ENCODE assay signal across 23 cellular contexts in genomic region chr15:28953573-28954195, GRCh38.
A peak's percentile ranks its signal among the peaks of the same experiment; 100 is the strongest.
DNase-seq lines count a peak whose midpoint lies in the region; ATAC-seq lines count a peak whose summit lies in the region.
"Had no signal": no experiment of that assay in that cellular context is flagged by ENCODE, and none has a peak within 500 bp of the region (broad histone marks: within the 10 kb centered on the region; RNA-seq: fewer than 3 reads in every experiment).

No MANE protein-coding gene starts in this region.

- peak; percentile 55 for DNase-seq in activated CD8-positive, alpha-beta memory T cell treated with anti-CD3 and anti-CD28 coated beads for 24 hours
- no peak for DNase-seq in activated CD8-positive, alpha-beta memory T cell treated with anti-CD3 and anti-CD28 coated beads, Interleukin-2, amount 50 U/mL, for 4 hours
- DNase-seq in T-helper 17 cell (no peak), islet precursor cell (peak; percentile 24), posterior vena cava (ENCODE audit: low spot score) (peak; percentile 40), SJCRH30 (no peak), globus pallidus (ENCODE audit: low spot score) (no peak)
- DNase-seq: 8988T; activated CD4-positive, alpha-beta T cell treated with anti-CD3 and anti-CD28 coated beads, Interleukin-2, amount 10 ng/mL, durations not matched to agents 24 days and 14 days; activated effector memory CD4-positive, alpha-beta T cell treated with anti-CD3 and anti-CD28 coated beads, Interleukin-2, amount 50 U/mL, for 16 hours; amniotic stem cell; caudate nucleus; foreskin keratinocyte; hippocampal formation; lower lobe of right lung; NCI-H1105 treated with DMSO at 0.1 percent for 48 hours; NCI-H2029 treated with DMSO at 0.1 percent for 48 hours; OCI-M1; SHP77; stimulated activated CD4-positive, alpha-beta T cell treated with anti-CD3 and anti-CD28 coated beads, Interleukin-12 subunit alpha, Interleukin-12 subunit beta, amount 100 ng/mL, for 4 hours; trophoblast cell had no signal

- H3K4me1 Mint-ChIP-seq in T-helper 17 cell: peaks cover 49% of the 10 kb centered on the region

- no peaks in the 10 kb centered on the region for H3K36me3 ChIP-seq in SJCRH30
- H3K36me3 ChIP-seq: lower lobe of right lung had no signal

- H3K36me3 Mint-ChIP-seq in T-helper 17 cell (ENCODE audit: low read depth): no peaks in the 10 kb centered on the region

- H3K4me1 ChIP-seq in SJCRH30: peaks cover 34% of the 10 kb centered on the region
- H3K4me1 ChIP-seq: foreskin keratinocyte, lower lobe of right lung had no signal

- ATAC-seq in T-helper 17 cell (no peak), GM21576 (IDR thresholded peaks at IDR 0.05; ENCODE audit: unreplicated experiment) (no peak)
- ATAC-seq: foreskin keratinocyte had no signal

- H3K27ac ChIP-seq in SJCRH30: no peak overlapping the region
- H3K27ac ChIP-seq: foreskin keratinocyte, lower lobe of right lung had no signal

- H3K9me3 ChIP-seq in T-helper 17 cell (ENCODE audit: control insufficient read depth, low read length, poor library complexity, severe bottlenecking) (no peaks in the 10 kb centered on the region), SJCRH30 (replicated peaks) (no peaks in the 10 kb centered on the region)
- H3K9me3 ChIP-seq: lower lobe of right lung had no signal

- no peak overlapping the region for H3K4me3 ChIP-seq in SJCRH30
- H3K4me3 ChIP-seq: lower lobe of right lung had no signal

- H3K27me3 ChIP-seq in SJCRH30: no peaks in the 10 kb centered on the region
- H3K27me3 ChIP-seq: foreskin keratinocyte had no signal

- H3K4me3 Mint-ChIP-seq in T-helper 17 cell: peak overlapping the region; percentile 25
- H3K4me3 Mint-ChIP-seq: activated CD4-positive, alpha-beta T cell treated with anti-CD3 and anti-CD28 coated beads, Interleukin-2, amount 10 ng/mL, durations not matched to agents 24 days and 14 days had no signal

- intact Hi-C loops in posterior vena cava (cut with DNase I): no loop called here

- no peaks in the 10 kb centered on the region for H3K27me3 Mint-ChIP-seq in T-helper 17 cell
- H3K27me3 Mint-ChIP-seq: stimulated activated naive CD8-positive, alpha-beta T cell treated with anti-CD3 and anti-CD28 coated beads, Interleukin-15, Interleukin-2, amounts not matched to agents 100 ng/mL and 50 ng/mL, for 24 hours had no signal

- peak overlapping the region; percentile 59 for H3K27ac Mint-ChIP-seq in T-helper 17 cell
- H3K27ac Mint-ChIP-seq: activated CD4-positive, alpha-beta T cell treated with anti-CD3 and anti-CD28 coated beads, Interleukin-2, amount 10 ng/mL, durations not matched to agents 24 days and 14 days; stimulated activated naive CD8-positive, alpha-beta T cell treated with anti-CD3 and anti-CD28 coated beads, Interleukin-15, Interleukin-2, amounts not matched to agents 100 ng/mL and 50 ng/mL, for 24 hours had no signal

Comparison
In these comparisons a context has a peak if more than half of its experiments do, and no peak if none do; other contexts are left out.
1. DNase-seq: peak in activated CD8-positive, alpha-beta memory T cell treated with anti-CD3 and anti-CD28 coated beads for 24 hours (single experiment), islet precursor cell (single experiment) and posterior vena cava (single experiment); none in activated CD8-positive, alpha-beta memory T cell treated with anti-CD3 and anti-CD28 coated beads, Interleukin-2, amount 50 U/mL, for 4 hours (single experiment), T-helper 17 cell (0 of 3), SJCRH30 (0 of 2) and globus pallidus (single experiment).